ENCODE assay signal across 1 cellular context in genomic region chr17:40905370-40905769, GRCh38.
TF ChIP-seq lines count a peak whose summit lies in the region.

No MANE protein-coding gene starts in this region.

TF ChIP-seq in IMR-90, 13 proteins besides CTCF, POLR2A, EP300 and RAD21:
- no peak for TF ChIP-seq CEBPB (IDR thresholded peaks at IDR 0.05; ENCODE audit: low read depth, low read length)
- TF ChIP-seq BHLHE40 (IDR thresholded peaks at IDR 0.05; ENCODE audit: low read depth, low read length) = no peak
- no peak for TF ChIP-seq USF2 (IDR thresholded peaks at IDR 0.05; ENCODE audit: low read depth, low read length)
- no peak for TF ChIP-seq NFE2L2 (IDR thresholded peaks at IDR 0.05; ENCODE audit: low read depth, low read length)
- no peak for TF ChIP-seq RCOR1 (IDR thresholded peaks at IDR 0.05; ENCODE audit: insufficient replicate concordance, low read length)
- no peak for TF ChIP-seq CHD1 (IDR thresholded peaks at IDR 0.05; ENCODE audit: low read depth, low read length)
- no peak for TF ChIP-seq MAZ (IDR thresholded peaks at IDR 0.05; ENCODE audit: borderline replicate concordance, low read depth, low read length)
- no peak for TF ChIP-seq RFX5 (IDR thresholded peaks at IDR 0.05; ENCODE audit: low read depth, low read length)
- TF ChIP-seq, protein P1, sequence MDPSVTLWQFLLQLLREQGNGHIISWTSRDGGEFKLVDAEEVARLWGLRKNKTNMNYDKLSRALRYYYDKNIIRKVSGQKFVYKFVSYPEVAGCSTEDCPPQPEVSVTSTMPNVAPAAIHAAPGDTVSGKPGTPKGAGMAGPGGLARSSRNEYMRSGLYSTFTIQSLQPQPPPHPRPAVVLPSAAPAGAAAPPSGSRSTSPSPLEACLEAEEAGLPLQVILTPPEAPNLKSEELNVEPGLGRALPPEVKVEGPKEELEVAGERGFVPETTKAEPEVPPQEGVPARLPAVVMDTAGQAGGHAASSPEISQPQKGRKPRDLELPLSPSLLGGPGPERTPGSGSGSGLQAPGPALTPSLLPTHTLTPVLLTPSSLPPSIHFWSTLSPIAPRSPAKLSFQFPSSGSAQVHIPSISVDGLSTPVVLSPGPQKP (IDR thresholded peaks at IDR 0.05; ENCODE audit: borderline replicate concordance, low read depth, low read length) = no peak
- no peak for TF ChIP-seq FOS (IDR thresholded peaks at IDR 0.05; ENCODE audit: low read depth, low read length)
- TF ChIP-seq MAFK (IDR thresholded peaks at IDR 0.05; ENCODE audit: low read depth, low read length) = no peak
- TF ChIP-seq SMC3 (IDR thresholded peaks at IDR 0.05; ENCODE audit: low read depth, low read length) = no peak
- no peak for TF ChIP-seq MXI1 (IDR thresholded peaks at IDR 0.05; ENCODE audit: borderline replicate concordance, low read depth, low read length)
